ENCODE assay signal across 22 cellular contexts in the genomic region with DNA sequence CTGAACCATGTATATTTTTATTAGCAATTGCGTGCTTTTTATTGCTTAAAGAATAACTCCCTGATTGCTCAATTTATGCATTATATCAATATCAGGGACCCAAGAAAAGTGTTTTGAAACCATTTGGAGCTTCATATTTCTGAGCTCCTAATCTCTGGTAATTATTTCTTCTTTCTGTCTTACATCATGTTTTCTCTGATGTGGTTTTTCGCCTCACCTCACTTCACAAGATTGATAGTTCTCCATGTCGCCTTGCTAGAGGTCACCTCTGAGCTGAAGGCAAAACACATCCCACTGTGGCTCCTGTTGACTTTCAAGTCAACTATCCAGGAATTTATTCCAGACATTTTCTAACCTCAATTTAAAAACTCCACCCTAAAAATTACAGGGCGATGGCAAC.
"Had no signal": no experiment of that assay in that cellular context is flagged by ENCODE, and none has a peak within 500 bp of the region (broad histone marks: within the 10 kb centered on the region; RNA-seq: fewer than 3 reads in every experiment).

No MANE protein-coding gene starts in this region.

- H3K27ac ChIP-seq: foreskin keratinocyte, heart left ventricle, parathyroid adenoma, spleen, testis, tibial nerve, upper lobe of right lung, vagina had no signal

- DNase-seq: dermis blood vessel endothelial cell; erythroblast; foreskin keratinocyte; heart left ventricle; hippocampal formation; mammary epithelial cell; naive thymus-derived CD4-positive, alpha-beta T cell; nephron progenitor cell; spleen; stimulated activated CD4-positive, alpha-beta T cell treated with anti-CD3 and anti-CD28 coated beads, Interleukin-15, amount 100 ng/mL, for 24 hours; stimulated activated CD4-positive, alpha-beta T cell treated with anti-CD3 and anti-CD28 coated beads, Interleukin-1b, Interleukin-23, amount 100 ng/mL, for 48 hours; stimulated activated CD4-positive, alpha-beta T cell treated with anti-CD3 and anti-CD28 coated beads, Interleukin-4, amount 100 ng/mL, for 4 hours; stimulated activated naive B cell treated with anti-CD40 and anti-IgM and Interleukin-4, amounts not matched to agents 10 μg/mL and 1 μg/mL and 100 μg/mL, for 72 hours; stimulated activated naive CD8-positive, alpha-beta T cell treated with anti-CD3 and anti-CD28 coated beads, Interleukin-15, amount 100 ng/mL, for 72 hours; testis; upper lobe of right lung had no signal

- H3K27me3 ChIP-seq: foreskin keratinocyte, heart left ventricle, spleen, testis, tibial nerve, upper lobe of right lung, vagina had no signal

- H3K79me2 ChIP-seq: parathyroid adenoma had no signal

- H3K36me3 ChIP-seq: heart left ventricle, spleen, tibial nerve, upper lobe of right lung, vagina had no signal

- H2AFZ ChIP-seq: parathyroid adenoma had no signal

- H3K27me3 Mint-ChIP-seq: naive thymus-derived CD4-positive, alpha-beta T cell; stimulated activated naive B cell treated with anti-CD40 and anti-IgM and Interleukin-4, amounts not matched to agents 10 μg/mL and 1 μg/mL and 100 μg/mL, for 72 hours; stimulated activated naive CD8-positive, alpha-beta T cell treated with anti-CD3 and anti-CD28 coated beads, Interleukin-15, amount 100 ng/mL, for 72 hours had no signal

- H3K4me1 Mint-ChIP-seq: naive thymus-derived CD4-positive, alpha-beta T cell; nephron progenitor cell; stimulated activated naive B cell treated with anti-CD40 and anti-IgM and Interleukin-4, amounts not matched to agents 10 μg/mL and 1 μg/mL and 100 μg/mL, for 72 hours; stimulated activated naive CD8-positive, alpha-beta T cell treated with anti-CD3 and anti-CD28 coated beads, Interleukin-15, amount 100 ng/mL, for 72 hours had no signal

- FAIRE-seq: endothelial cell of umbilical vein had no signal

- H3K36me3 Mint-ChIP-seq: stimulated activated naive B cell treated with anti-CD40 and anti-IgM and Interleukin-4, amounts not matched to agents 10 μg/mL and 1 μg/mL and 100 μg/mL, for 72 hours had no signal

- H3K4me1 ChIP-seq: foreskin keratinocyte, heart left ventricle, parathyroid adenoma, spleen, testis, tibial nerve, upper lobe of right lung, vagina had no signal

- H3K9ac ChIP-seq: parathyroid adenoma had no signal

- H3K4me3 Mint-ChIP-seq: naive thymus-derived CD4-positive, alpha-beta T cell; nephron progenitor cell; stimulated activated naive B cell treated with anti-CD40 and anti-IgM and Interleukin-4, amounts not matched to agents 10 μg/mL and 1 μg/mL and 100 μg/mL, for 72 hours; stimulated activated naive CD8-positive, alpha-beta T cell treated with anti-CD3 and anti-CD28 coated beads, Interleukin-15, amount 100 ng/mL, for 72 hours had no signal

- H3K4me3 ChIP-seq: heart left ventricle, spleen, testis, tibial nerve, upper lobe of right lung, vagina had no signal

- H3K27ac Mint-ChIP-seq: naive thymus-derived CD4-positive, alpha-beta T cell; nephron progenitor cell; stimulated activated naive B cell treated with anti-CD40 and anti-IgM and Interleukin-4, amounts not matched to agents 10 μg/mL and 1 μg/mL and 100 μg/mL, for 72 hours; stimulated activated naive CD8-positive, alpha-beta T cell treated with anti-CD3 and anti-CD28 coated beads, Interleukin-15, amount 100 ng/mL, for 72 hours had no signal

- ATAC-seq: foreskin keratinocyte; heart left ventricle; left lobe of liver; naive thymus-derived CD4-positive, alpha-beta T cell; sciatic nerve; stimulated activated naive B cell treated with anti-CD40 and anti-IgM and Interleukin-4, amounts not matched to agents 10 μg/mL and 1 μg/mL and 100 μg/mL, for 72 hours; stimulated activated naive CD8-positive, alpha-beta T cell treated with anti-CD3 and anti-CD28 coated beads, Interleukin-15, amount 100 ng/mL, for 72 hours; upper lobe of right lung had no signal

- H3K9me3 ChIP-seq: testis, upper lobe of right lung, vagina had no signal
